ENCODE assay signal across 7 cellular contexts in genomic region chr7:76829-77395, GRCh38.
DNase-seq lines count a peak whose midpoint lies in the region; ATAC-seq and TF ChIP-seq lines count a peak whose summit lies in the region.
"Not testable (repeated sequence)": the region's sequence is repeated elsewhere in the genome, so short reads cannot be mapped to it uniquely, and the experiment has no call there.

No MANE protein-coding gene starts in this region.

- not testable (repeated sequence) for H3K79me2 ChIP-seq in mammary epithelial cell (ENCODE audit: insufficient read depth, low read length)

- ATAC-seq in gastroesophageal sphincter (peak; percentile 44), left cardiac atrium (peak in 1 of 2 donors; percentile 28)

- TF ChIP-seq EP300 in gastroesophageal sphincter (IDR thresholded peaks at IDR 0.05) = not testable (repeated sequence)

- H3K27me3 ChIP-seq in mammary epithelial cell (ENCODE audit: insufficient read depth, low read length); gastroesophageal sphincter; testis: not testable (repeated sequence)

- H3K9ac ChIP-seq in mammary epithelial cell (ENCODE audit: insufficient read depth, low read length) = not testable (repeated sequence)

- DNase-seq in mammary epithelial cell = not testable (repeated sequence)
- DNase-seq in left cardiac atrium = peak; percentile 22
- peak; percentile 82 for DNase-seq in mesenteric fat pad (ENCODE audit: low spot score)
- peak; percentile 48 for DNase-seq in posterior vena cava (ENCODE audit: low spot score)
- DNase-seq in testis = peak; percentile 14

- not testable (repeated sequence) for H3K4me1 ChIP-seq in HEK293 (ENCODE audit: control insufficient read depth, insufficient read depth, low read length); mammary epithelial cell (ENCODE audit: insufficient read depth, low read length); testis
- peaks cover 0 to 11% (median 0%) of the 10 kb centered on the region in 3 donors for H3K4me1 ChIP-seq in gastroesophageal sphincter

- not testable (repeated sequence) for BruUV-seq in mammary epithelial cell (replicated peaks; lab: Mats Ljungman, UMichigan)

- TF ChIP-seq POLR2A in gastroesophageal sphincter (IDR thresholded peaks at IDR 0.05); testis (IDR thresholded peaks at IDR 0.05): not testable (repeated sequence)

- intact Hi-C loops in mammary epithelial cell (cut with micrococcal nuclease); left cardiac atrium (cut with DNase I); posterior vena cava (cut with DNase I); testis (cut with DNase I; ENCODE audit: low total_unique reads): not testable (repeated sequence)

- not testable (repeated sequence) for H3K4me2 ChIP-seq in mammary epithelial cell (ENCODE audit: insufficient read depth, low read depth, low read length)

- dilution Hi-C loops in mammary epithelial cell (cut with HindIII; ENCODE audit: low sequenced_read_pairs) = not testable (repeated sequence)

- TF ChIP-seq CTCF in HEK293 (tag by site-specific recombination; IDR thresholded peaks at IDR 0.05); mammary epithelial cell (conservative IDR thresholded peaks at IDR 0.05 in 1 of 2, IDR thresholded peaks at IDR 0.05 in 1 of 2; ENCODE audit: extremely low read depth in 1 of 2, insufficient read depth in 1 of 2, low read depth in 1 of 2, low read length in 2 of 2); gastroesophageal sphincter (IDR thresholded peaks at IDR 0.05); testis (IDR thresholded peaks at IDR 0.05): not testable (repeated sequence)

- H2AFZ ChIP-seq in mammary epithelial cell (ENCODE audit: low read depth, low read length) = peak overlapping the region; percentile 59

- H3K4me3 ChIP-seq in HEK293 (ENCODE audit: low read depth, low read length); mammary epithelial cell (replicated peaks in 1 of 3; ENCODE audit: insufficient read depth in 1 of 3, low read depth in 2 of 3, low read length in 3 of 3); gastroesophageal sphincter; testis: not testable (repeated sequence)

- H3K36me3 ChIP-seq in HEK293 (ENCODE audit: control insufficient read depth in 2 of 2, insufficient read depth in 1 of 2, low read length in 2 of 2); mammary epithelial cell (ENCODE audit: insufficient read depth, low read length); gastroesophageal sphincter; testis (ENCODE audit: low read depth, missing control alignments): not testable (repeated sequence)

- H4K20me1 ChIP-seq in mammary epithelial cell (ENCODE audit: insufficient read depth, low read length) = not testable (repeated sequence)

- H3K27ac ChIP-seq in HEK293 (ENCODE audit: extremely low read depth, low read depth, low read length); mammary epithelial cell (ENCODE audit: insufficient read depth, low read depth, low read length); gastroesophageal sphincter; testis: not testable (repeated sequence)

- CTCF ChIA-PET in HEK293 (lab: Yijun Ruan, JAX); mammary epithelial cell (lab: Charles Lee; ENCODE audit: low non-redundant PET): not testable (repeated sequence)

- 93% methylated on average over 2 of the region's 11 CpGs for WGBS in mammary epithelial cell (ENCODE audit: low coverage, missing lambda C conversion rate)
- WGBS in gastroesophageal sphincter (ENCODE audit: low coverage in 1 of 2), 2 donors = 20 to 27% methylated on average over 1 to 4 of the region's 11 CpGs
- WGBS in testis, 2 donors = 40 to 51% methylated on average over 7 to 8 of the region's 11 CpGs

- not testable (repeated sequence) for H3K9me3 ChIP-seq in HEK293 (ENCODE audit: control insufficient read depth, insufficient read depth, low read depth, low read length); mammary epithelial cell (replicated peaks; ENCODE audit: insufficient read depth, low read length); gastroesophageal sphincter; testis

- in situ Hi-C loops in mammary epithelial cell (cut with MboI; ENCODE audit: low sequenced_read_pairs in 2 of 2) = not testable (repeated sequence)

- POLR2A ChIA-PET in HEK293 (lab: Yijun Ruan, JAX) = not testable (repeated sequence)

TF ChIP-seq in HEK293, 187 proteins besides CTCF, POLR2A, EP300 and RAD21:
- TF ChIP-seq ZNF513 (tag by site-specific recombination; IDR thresholded peaks at IDR 0.05) (peak; percentile 57), EGR2 (tag by site-specific recombination; IDR thresholded peaks at IDR 0.05; ENCODE audit: low read depth) (peak; percentile 87), ZFHX2 (tag by site-specific recombination; conservative IDR thresholded peaks at IDR 0.05) (peak; percentile 55; the same call in 1 of the 2 replicates)
